Comparison of ENCODE assay signal across 24 cellular contexts in the genomic region with DNA sequence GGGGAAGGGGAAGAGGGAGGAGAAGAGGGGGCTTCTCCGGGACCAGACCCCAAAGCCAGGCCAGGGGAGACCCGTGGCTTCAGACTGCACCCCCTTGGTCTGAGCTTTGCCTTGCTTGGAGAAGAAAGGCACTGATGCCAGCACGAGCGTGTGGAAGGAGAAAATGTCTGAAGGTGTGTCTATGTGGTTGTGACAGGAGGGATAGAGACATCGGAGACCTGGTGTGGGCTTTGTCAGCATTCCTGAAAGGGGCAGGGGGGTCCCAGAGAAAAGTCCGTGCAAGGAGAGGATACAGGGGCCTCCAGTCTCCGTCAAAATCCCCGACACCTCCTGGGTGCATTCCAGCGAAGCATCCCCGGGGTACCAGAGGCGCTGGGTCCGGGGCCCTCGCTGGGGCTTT.
"Had no signal": no experiment of that assay in that cellular context is flagged by ENCODE, and none has a peak within 500 bp of the region (broad histone marks: within the 10 kb centered on the region; RNA-seq: fewer than 3 reads in every experiment).

No MANE protein-coding gene starts in this region.

- H3K9me3 Mint-ChIP-seq: activated T-helper 17 cell treated with anti-CD3 and anti-CD28 coated beads, Interleukin-2, amount 50 U/mL, for 72 hours had no signal

- DNase-seq: activated CD4-positive, alpha-beta T cell treated with anti-CD3 and anti-CD28 coated beads for 1 hour; activated CD8-positive, alpha-beta memory T cell treated with anti-CD3 and anti-CD28 coated beads, Interleukin-2, amount 50 U/mL, for 4 hours; activated naive CD4-positive, alpha-beta T cell; activated naive CD8-positive, alpha-beta T cell treated with anti-CD3 and anti-CD28 coated beads for 36 hours; activated T-cell treated with anti-CD3 and anti-CD28 coated beads, Interleukin-2, amount 50 U/mL, for 24 hours; amniotic stem cell; dorsolateral prefrontal cortex; foreskin fibroblast; kidney; left lung; naive thymus-derived CD4-positive, alpha-beta T cell; retina; stimulated activated CD4-positive, alpha-beta T cell treated with anti-CD3 and anti-CD28 coated beads, Interleukin-2, amount 100 ng/mL, for 48 hours; stimulated activated CD8-positive, alpha-beta memory T cell treated with anti-CD3 and anti-CD28 coated beads, Interleukin-4, amount 100 ng/mL, for 48 hours; stimulated activated naive B cell treated with anti-CD40 and anti-IgM and Interleukin-4, amounts not matched to agents 10 μg/mL and 1 μg/mL and 100 μg/mL, for 72 hours; T-helper 1 cell; transverse colon; uterus had no signal

- H3K36me3 ChIP-seq: breast epithelium, left lung, transverse colon, uterus, WERI-Rb-1 had no signal

- ATAC-seq: activated T-helper 17 cell treated with anti-CD3 and anti-CD28 coated beads, Interleukin-2, amount 50 U/mL, for 72 hours; left lung; naive thymus-derived CD4-positive, alpha-beta T cell; stimulated activated naive B cell treated with anti-CD40 and anti-IgM and Interleukin-4, amounts not matched to agents 10 μg/mL and 1 μg/mL and 100 μg/mL, for 72 hours had no signal

- H3K4me3 Mint-ChIP-seq: activated naive CD8-positive, alpha-beta T cell treated with anti-CD3 and anti-CD28 coated beads for 36 hours; activated T-cell treated with anti-CD3 and anti-CD28 coated beads, Interleukin-2, amount 50 U/mL, for 24 hours; activated T-helper 17 cell treated with anti-CD3 and anti-CD28 coated beads, Interleukin-2, amount 50 U/mL, for 72 hours; central memory CD8-positive, alpha-beta T cell; naive thymus-derived CD4-positive, alpha-beta T cell; stimulated activated naive B cell treated with anti-CD40 and anti-IgM and Interleukin-4, amounts not matched to agents 10 μg/mL and 1 μg/mL and 100 μg/mL, for 72 hours had no signal

- H3K4me1 ChIP-seq: breast epithelium, left lung, transverse colon, uterus had no signal

- H3K9me3 ChIP-seq: transverse colon, uterus had no signal

- H3K27ac Mint-ChIP-seq: activated naive CD8-positive, alpha-beta T cell treated with anti-CD3 and anti-CD28 coated beads for 36 hours; activated T-cell treated with anti-CD3 and anti-CD28 coated beads, Interleukin-2, amount 50 U/mL, for 24 hours; activated T-helper 17 cell treated with anti-CD3 and anti-CD28 coated beads, Interleukin-2, amount 50 U/mL, for 72 hours; naive thymus-derived CD4-positive, alpha-beta T cell; progenitor cell of endocrine pancreas; stimulated activated naive B cell treated with anti-CD40 and anti-IgM and Interleukin-4, amounts not matched to agents 10 μg/mL and 1 μg/mL and 100 μg/mL, for 72 hours had no signal

- H3K4me1 Mint-ChIP-seq: activated naive CD8-positive, alpha-beta T cell treated with anti-CD3 and anti-CD28 coated beads for 36 hours; activated T-helper 17 cell treated with anti-CD3 and anti-CD28 coated beads, Interleukin-2, amount 50 U/mL, for 72 hours; central memory CD8-positive, alpha-beta T cell; stimulated activated naive B cell treated with anti-CD40 and anti-IgM and Interleukin-4, amounts not matched to agents 10 μg/mL and 1 μg/mL and 100 μg/mL, for 72 hours had no signal

- H3K36me3 Mint-ChIP-seq: activated naive CD8-positive, alpha-beta T cell treated with anti-CD3 and anti-CD28 coated beads for 36 hours; stimulated activated naive B cell treated with anti-CD40 and anti-IgM and Interleukin-4, amounts not matched to agents 10 μg/mL and 1 μg/mL and 100 μg/mL, for 72 hours had no signal

- H3K4me3 ChIP-seq: breast epithelium, dorsolateral prefrontal cortex, left lung, lung, transverse colon, uterus had no signal

- H3K27ac ChIP-seq: breast epithelium, dorsolateral prefrontal cortex, left lung, transverse colon, uterus, WERI-Rb-1 had no signal
